Comparison of ENCODE assay signal across 2 cellular contexts in the genomic region with DNA sequence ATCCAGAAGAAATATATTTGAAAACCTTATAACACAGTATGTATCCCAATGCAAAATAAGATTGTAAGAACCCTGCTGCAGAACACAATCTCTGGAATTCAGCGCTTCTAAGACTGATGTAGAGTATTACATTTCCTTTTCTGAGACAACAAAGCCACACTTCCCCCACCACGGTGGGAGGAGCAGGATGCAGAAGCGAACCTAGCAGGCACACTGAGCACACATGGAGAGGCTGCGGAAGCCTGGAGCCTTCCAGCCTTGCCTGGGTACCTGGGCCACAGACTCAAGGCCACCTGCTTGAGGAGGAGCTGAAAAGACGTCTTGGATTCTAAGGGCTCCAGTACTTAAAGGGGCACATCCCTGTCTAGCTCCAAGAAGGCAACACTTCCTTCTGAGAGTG.
TF ChIP-seq lines count a peak whose summit lies in the region.

No MANE protein-coding gene starts in this region.

TF ChIP-seq in PFSK-1, 5 proteins besides CTCF, POLR2A, EP300 and RAD21:
- TF ChIP-seq FOXP2 (optimal IDR thresholded peaks at IDR 0.05; ENCODE audit: borderline replicate concordance, extremely low read depth, extremely low read length, insufficient read depth) (peak; percentile 31), SIN3A (IDR thresholded peaks at IDR 0.05; ENCODE audit: borderline replicate concordance, insufficient read depth, low read length) (no peak)

TF ChIP-seq in H1, 55 proteins besides CTCF, POLR2A, EP300 and RAD21:
- TF ChIP-seq, protein P1, sequence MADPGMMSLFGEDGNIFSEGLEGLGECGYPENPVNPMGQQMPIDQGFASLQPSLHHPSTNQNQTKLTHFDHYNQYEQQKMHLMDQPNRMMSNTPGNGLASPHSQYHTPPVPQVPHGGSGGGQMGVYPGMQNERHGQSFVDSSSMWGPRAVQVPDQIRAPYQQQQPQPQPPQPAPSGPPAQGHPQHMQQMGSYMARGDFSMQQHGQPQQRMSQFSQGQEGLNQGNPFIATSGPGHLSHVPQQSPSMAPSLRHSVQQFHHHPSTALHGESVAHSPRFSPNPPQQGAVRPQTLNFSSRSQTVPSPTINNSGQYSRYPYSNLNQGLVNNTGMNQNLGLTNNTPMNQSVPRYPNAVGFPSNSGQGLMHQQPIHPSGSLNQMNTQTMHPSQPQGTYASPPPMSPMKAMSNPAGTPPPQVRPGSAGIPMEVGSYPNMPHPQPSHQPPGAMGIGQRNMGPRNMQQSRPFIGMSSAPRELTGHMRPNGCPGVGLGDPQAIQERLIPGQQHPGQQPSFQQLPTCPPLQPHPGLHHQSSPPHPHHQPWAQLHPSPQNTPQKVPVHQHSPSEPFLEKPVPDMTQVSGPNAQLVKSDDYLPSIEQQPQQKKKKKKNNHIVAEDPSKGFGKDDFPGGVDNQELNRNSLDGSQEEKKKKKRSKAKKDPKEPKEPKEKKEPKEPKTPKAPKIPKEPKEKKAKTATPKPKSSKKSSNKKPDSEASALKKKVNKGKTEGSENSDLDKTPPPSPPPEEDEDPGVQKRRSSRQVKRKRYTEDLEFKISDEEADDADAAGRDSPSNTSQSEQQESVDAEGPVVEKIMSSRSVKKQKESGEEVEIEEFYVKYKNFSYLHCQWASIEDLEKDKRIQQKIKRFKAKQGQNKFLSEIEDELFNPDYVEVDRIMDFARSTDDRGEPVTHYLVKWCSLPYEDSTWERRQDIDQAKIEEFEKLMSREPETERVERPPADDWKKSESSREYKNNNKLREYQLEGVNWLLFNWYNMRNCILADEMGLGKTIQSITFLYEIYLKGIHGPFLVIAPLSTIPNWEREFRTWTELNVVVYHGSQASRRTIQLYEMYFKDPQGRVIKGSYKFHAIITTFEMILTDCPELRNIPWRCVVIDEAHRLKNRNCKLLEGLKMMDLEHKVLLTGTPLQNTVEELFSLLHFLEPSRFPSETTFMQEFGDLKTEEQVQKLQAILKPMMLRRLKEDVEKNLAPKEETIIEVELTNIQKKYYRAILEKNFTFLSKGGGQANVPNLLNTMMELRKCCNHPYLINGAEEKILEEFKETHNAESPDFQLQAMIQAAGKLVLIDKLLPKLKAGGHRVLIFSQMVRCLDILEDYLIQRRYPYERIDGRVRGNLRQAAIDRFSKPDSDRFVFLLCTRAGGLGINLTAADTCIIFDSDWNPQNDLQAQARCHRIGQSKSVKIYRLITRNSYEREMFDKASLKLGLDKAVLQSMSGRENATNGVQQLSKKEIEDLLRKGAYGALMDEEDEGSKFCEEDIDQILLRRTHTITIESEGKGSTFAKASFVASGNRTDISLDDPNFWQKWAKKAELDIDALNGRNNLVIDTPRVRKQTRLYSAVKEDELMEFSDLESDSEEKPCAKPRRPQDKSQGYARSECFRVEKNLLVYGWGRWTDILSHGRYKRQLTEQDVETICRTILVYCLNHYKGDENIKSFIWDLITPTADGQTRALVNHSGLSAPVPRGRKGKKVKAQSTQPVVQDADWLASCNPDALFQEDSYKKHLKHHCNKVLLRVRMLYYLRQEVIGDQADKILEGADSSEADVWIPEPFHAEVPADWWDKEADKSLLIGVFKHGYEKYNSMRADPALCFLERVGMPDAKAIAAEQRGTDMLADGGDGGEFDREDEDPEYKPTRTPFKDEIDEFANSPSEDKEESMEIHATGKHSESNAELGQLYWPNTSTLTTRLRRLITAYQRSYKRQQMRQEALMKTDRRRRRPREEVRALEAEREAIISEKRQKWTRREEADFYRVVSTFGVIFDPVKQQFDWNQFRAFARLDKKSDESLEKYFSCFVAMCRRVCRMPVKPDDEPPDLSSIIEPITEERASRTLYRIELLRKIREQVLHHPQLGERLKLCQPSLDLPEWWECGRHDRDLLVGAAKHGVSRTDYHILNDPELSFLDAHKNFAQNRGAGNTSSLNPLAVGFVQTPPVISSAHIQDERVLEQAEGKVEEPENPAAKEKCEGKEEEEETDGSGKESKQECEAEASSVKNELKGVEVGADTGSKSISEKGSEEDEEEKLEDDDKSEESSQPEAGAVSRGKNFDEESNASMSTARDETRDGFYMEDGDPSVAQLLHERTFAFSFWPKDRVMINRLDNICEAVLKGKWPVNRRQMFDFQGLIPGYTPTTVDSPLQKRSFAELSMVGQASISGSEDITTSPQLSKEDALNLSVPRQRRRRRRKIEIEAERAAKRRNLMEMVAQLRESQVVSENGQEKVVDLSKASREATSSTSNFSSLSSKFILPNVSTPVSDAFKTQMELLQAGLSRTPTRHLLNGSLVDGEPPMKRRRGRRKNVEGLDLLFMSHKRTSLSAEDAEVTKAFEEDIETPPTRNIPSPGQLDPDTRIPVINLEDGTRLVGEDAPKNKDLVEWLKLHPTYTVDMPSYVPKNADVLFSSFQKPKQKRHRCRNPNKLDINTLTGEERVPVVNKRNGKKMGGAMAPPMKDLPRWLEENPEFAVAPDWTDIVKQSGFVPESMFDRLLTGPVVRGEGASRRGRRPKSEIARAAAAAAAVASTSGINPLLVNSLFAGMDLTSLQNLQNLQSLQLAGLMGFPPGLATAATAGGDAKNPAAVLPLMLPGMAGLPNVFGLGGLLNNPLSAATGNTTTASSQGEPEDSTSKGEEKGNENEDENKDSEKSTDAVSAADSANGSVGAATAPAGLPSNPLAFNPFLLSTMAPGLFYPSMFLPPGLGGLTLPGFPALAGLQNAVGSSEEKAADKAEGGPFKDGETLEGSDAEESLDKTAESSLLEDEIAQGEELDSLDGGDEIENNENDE (IDR thresholded peaks at IDR 0.05; ENCODE audit: insufficient replicate concordance, low read length): no peak
- TF ChIP-seq CBX5 (IDR thresholded peaks at IDR 0.05; ENCODE audit: low read depth, low read length) (no peak), EZH2 (IDR thresholded peaks at IDR 0.05; ENCODE audit: low read depth, low read length, severe bottlenecking) (no peak), YY1 (IDR thresholded peaks at IDR 0.05; ENCODE audit: low read depth, low read length) (no peak), SP4 (IDR thresholded peaks at IDR 0.05; ENCODE audit: low read length) (no peak), KDM1A (IDR thresholded peaks at IDR 0.05; ENCODE audit: borderline replicate concordance, low read length) (no peak), BACH1 (IDR thresholded peaks at IDR 0.05; ENCODE audit: low read length) (no peak), PHF8 (conservative IDR thresholded peaks at IDR 0.05; ENCODE audit: low read depth, low read length) (no peak), CBX8 (IDR thresholded peaks at IDR 0.05; ENCODE audit: borderline replicate concordance, low read depth, low read length) (no peak), KDM5A (IDR thresholded peaks at IDR 0.05; ENCODE audit: low read length) (no peak), SP1 (IDR thresholded peaks at IDR 0.05; ENCODE audit: low read depth, low read length) (0 out of 2 replicates have a peak, but pooled peaks have one; percentile 12), KDM4A (IDR thresholded peaks at IDR 0.05; ENCODE audit: low read depth, low read length, severe bottlenecking) (no peak), ZNF274 (IDR thresholded peaks at IDR 0.05; ENCODE audit: borderline replicate concordance, extremely low read depth, low read length) (no peak), TAF1 (IDR thresholded peaks at IDR 0.05; ENCODE audit: low read depth, low read length) (0 out of 2 replicates have a peak, but pooled peaks have one; percentile 34), SIN3A (conservative IDR thresholded peaks at IDR 0.05 in 1 of 2, IDR thresholded peaks at IDR 0.05 in 1 of 2; ENCODE audit: low read depth in 1 of 2, low read length in 2 of 2) (no peak), GABPA (IDR thresholded peaks at IDR 0.05; ENCODE audit: borderline replicate concordance, insufficient read depth, low read length) (no peak), BRCA1 (IDR thresholded peaks at IDR 0.05; ENCODE audit: low read depth, low read length) (no peak), POLR2AphosphoS5 (IDR thresholded peaks at IDR 0.05; ENCODE audit: low read depth, low read length) (peak; percentile 29; the same call in 1 of the 2 replicates), CTBP2 (IDR thresholded peaks at IDR 0.05; ENCODE audit: borderline replicate concordance, insufficient read depth, insufficient read length, low read length) (no peak), CHD2 (IDR thresholded peaks at IDR 0.05; ENCODE audit: low read length) (no peak), SAP30 (IDR thresholded peaks at IDR 0.05; ENCODE audit: insufficient read depth, insufficient replicate concordance, low read length) (no peak), GTF2F1 (IDR thresholded peaks at IDR 0.05; ENCODE audit: borderline replicate concordance, low read depth, low read length) (no peak), JUN (IDR thresholded peaks at IDR 0.05; ENCODE audit: low read depth, low read length) (no peak), RXRA (IDR thresholded peaks at IDR 0.05; ENCODE audit: insufficient read depth, low read depth, low read length) (no peak), SUZ12 (IDR thresholded peaks at IDR 0.05; ENCODE audit: low read length) (no peak), CEBPB (IDR thresholded peaks at IDR 0.05; ENCODE audit: low read depth, low read length) (no peak), TAF7 (optimal IDR thresholded peaks at IDR 0.05; ENCODE audit: borderline replicate concordance, low read depth, low read length) (no peak), SRF (IDR thresholded peaks at IDR 0.05; ENCODE audit: low read depth, low read length) (no peak), RNF2 (IDR thresholded peaks at IDR 0.05; ENCODE audit: borderline replicate concordance, low read depth, low read length, missing control alignments, poor library complexity, severe bottlenecking) (no peak), BCL11A (IDR thresholded peaks at IDR 0.05; ENCODE audit: low read depth in 2 of 2, low read length in 2 of 2) (no peak), NRF1 (IDR thresholded peaks at IDR 0.05; ENCODE audit: low read depth, low read length) (no peak), SIRT6 (IDR thresholded peaks at IDR 0.05; ENCODE audit: low read length) (no peak), CHD1 (IDR thresholded peaks at IDR 0.05; ENCODE audit: low read depth, low read length) (no peak)
- TF ChIP-seq, protein P2, sequence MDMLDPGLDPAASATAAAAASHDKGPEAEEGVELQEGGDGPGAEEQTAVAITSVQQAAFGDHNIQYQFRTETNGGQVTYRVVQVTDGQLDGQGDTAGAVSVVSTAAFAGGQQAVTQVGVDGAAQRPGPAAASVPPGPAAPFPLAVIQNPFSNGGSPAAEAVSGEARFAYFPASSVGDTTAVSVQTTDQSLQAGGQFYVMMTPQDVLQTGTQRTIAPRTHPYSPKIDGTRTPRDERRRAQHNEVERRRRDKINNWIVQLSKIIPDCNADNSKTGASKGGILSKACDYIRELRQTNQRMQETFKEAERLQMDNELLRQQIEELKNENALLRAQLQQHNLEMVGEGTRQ (IDR thresholded peaks at IDR 0.05; ENCODE audit: low read length): no peak
- TF ChIP-seq, protein P3, sequence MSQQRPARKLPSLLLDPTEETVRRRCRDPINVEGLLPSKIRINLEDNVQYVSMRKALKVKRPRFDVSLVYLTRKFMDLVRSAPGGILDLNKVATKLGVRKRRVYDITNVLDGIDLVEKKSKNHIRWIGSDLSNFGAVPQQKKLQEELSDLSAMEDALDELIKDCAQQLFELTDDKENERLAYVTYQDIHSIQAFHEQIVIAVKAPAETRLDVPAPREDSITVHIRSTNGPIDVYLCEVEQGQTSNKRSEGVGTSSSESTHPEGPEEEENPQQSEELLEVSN (IDR thresholded peaks at IDR 0.05): no peak
- TF ChIP-seq, protein P4, sequence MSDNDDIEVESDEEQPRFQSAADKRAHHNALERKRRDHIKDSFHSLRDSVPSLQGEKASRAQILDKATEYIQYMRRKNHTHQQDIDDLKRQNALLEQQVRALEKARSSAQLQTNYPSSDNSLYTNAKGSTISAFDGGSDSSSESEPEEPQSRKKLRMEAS (IDR thresholded peaks at IDR 0.05): peak; percentile 53
